1 cellular context compared by ENCODE assay signal in genomic region chr14:37784203-37784826, GRCh38.
A peak's percentile ranks its signal among the peaks of the same experiment; 100 is the strongest.
TF ChIP-seq lines count a peak whose summit lies in the region.
"Not testable (repeated sequence)": the region's sequence is repeated elsewhere in the genome, so short reads cannot be mapped to it uniquely, and the experiment has no call there.

No MANE protein-coding gene starts in this region.

TF ChIP-seq in HepG2, 621 proteins besides CTCF, POLR2A, EP300 and RAD21 (continued from another document):
- TF ChIP-seq PPARG (CRISPR knock-in tag; conservative IDR thresholded peaks at IDR 0.05) (0 out of 2 replicates have a peak, but pooled peaks have one; percentile 41), AHDC1 (CRISPR knock-in tag; IDR thresholded peaks at IDR 0.05; ENCODE audit: borderline replicate concordance) (peak; percentile 78; the same call in 1 of the 2 replicates), TEAD3 (CRISPR knock-in tag; optimal IDR thresholded peaks at IDR 0.05; ENCODE audit: borderline replicate concordance) (peak; percentile 16), TEF (CRISPR knock-in tag; IDR thresholded peaks at IDR 0.05) (peak; percentile 60; the same call in 1 of the 2 replicates), NR2F6 (CRISPR knock-in tag; IDR thresholded peaks at IDR 0.05) (0 out of 2 replicates have a peak, but pooled peaks have one; percentile 38), HNF4G (CRISPR knock-in tag; IDR thresholded peaks at IDR 0.05; ENCODE audit: borderline replicate concordance, low read depth) (0 out of 2 replicates have a peak, but pooled peaks have one; percentile 38), PHF21A (CRISPR knock-in tag; IDR thresholded peaks at IDR 0.05) (0 out of 2 replicates have a peak, but pooled peaks have one; percentile 28), ZNF124 (CRISPR knock-in tag; IDR thresholded peaks at IDR 0.05) (0 out of 2 replicates have a peak, but pooled peaks have one; percentile 57), ZGPAT (CRISPR knock-in tag; IDR thresholded peaks at IDR 0.05) (peak; percentile 72; the same call in 1 of the 2 replicates), HMG20A (CRISPR knock-in tag; IDR thresholded peaks at IDR 0.05; ENCODE audit: borderline replicate concordance) (peak; percentile 51; the same call in 1 of the 2 replicates), THAP11 (CRISPR knock-in tag; IDR thresholded peaks at IDR 0.05) (0 out of 2 replicates have a peak, but pooled peaks have one; percentile 20), MTERF4 (CRISPR knock-in tag; IDR thresholded peaks at IDR 0.05) (0 out of 2 replicates have a peak, but pooled peaks have one; percentile 43), SMARCC2 (IDR thresholded peaks at IDR 0.05) (peak; percentile 12; the same call in 1 of the 2 replicates), KAT8 (CRISPR knock-in tag; IDR thresholded peaks at IDR 0.05) (peak; percentile 44), RERE (CRISPR knock-in tag; IDR thresholded peaks at IDR 0.05; ENCODE audit: low read depth) (0 out of 2 replicates have a peak, but pooled peaks have one; percentile 29), KDM3A (CRISPR knock-in tag; IDR thresholded peaks at IDR 0.05; ENCODE audit: low read depth) (0 out of 2 replicates have a peak, but pooled peaks have one; percentile 53)
- not testable (repeated sequence) for TF ChIP-seq NR2F6 (IDR thresholded peaks at IDR 0.05); HNF4G (IDR thresholded peaks at IDR 0.05; ENCODE audit: borderline replicate concordance, low read depth, low read length)
